8 cellular contexts compared by ENCODE assay signal in genomic region chr16:66578596-66579531, GRCh38. TPM values are rescaled to one million over a fixed set of nuclear protein-coding genes. Genes with fewer than 3 reads are reported as not detected.
A peak's percentile ranks its signal among the peaks of the same experiment; 100 is the strongest.
DNase-seq lines count a peak whose midpoint lies in the region; ATAC-seq and TF ChIP-seq lines count a peak whose summit lies in the region.

A gene with protein sequence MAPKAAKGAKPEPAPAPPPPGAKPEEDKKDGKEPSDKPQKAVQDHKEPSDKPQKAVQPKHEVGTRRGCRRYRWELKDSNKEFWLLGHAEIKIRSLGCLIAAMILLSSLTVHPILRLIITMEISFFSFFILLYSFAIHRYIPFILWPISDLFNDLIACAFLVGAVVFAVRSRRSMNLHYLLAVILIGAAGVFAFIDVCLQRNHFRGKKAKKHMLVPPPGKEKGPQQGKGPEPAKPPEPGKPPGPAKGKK (plus strand): TSS chr16:66579463. CDS start chr16:66579608, 145 bp downstream.

- POLR2A ChIA-PET in CD8-positive, alpha-beta memory T cell (lab: Charles Lee) = interaction anchor here (0.6 to 1.0 kb wide), 2 partner anchors 9 to 25 kb away, joined by 3 read pairs; partner anchors contain the start of gene CMTM3

- peak within 1 kb of the TSS; percentile 65 to 89 (median 75) for H3K4me3 Mint-ChIP-seq in CD8-positive, alpha-beta memory T cell
- H3K4me3 Mint-ChIP-seq in HFFc6 = no peak within 1 kb of the TSS; the same call in 1 of the 2 replicates

- peak in 2 of 5 donors; percentile 11 to 21 for DNase-seq in CD8-positive, alpha-beta memory T cell
- DNase-seq in RWPE2 (ENCODE audit: low spot score) (peak; percentile 62), esophagus squamous epithelium (lab: John Stamatoyannopoulos, UW) (no peak), psoas muscle (peak in 1 of 2 donors; percentile 62), NCI-H2171 (lab: John Stamatoyannopoulos, UW) (no peak), RKO (ENCODE audit: low spot score) (no peak), HFFc6 (no peak), COLO668 (lab: John Stamatoyannopoulos, UW; ENCODE audit: unreplicated experiment) (no peak)

- peak within 1 kb of the TSS; percentile 44 for H3K4me3 ChIP-seq in CD8-positive, alpha-beta memory T cell (ENCODE audit: low read length)
- no peak within 1 kb of the TSS for H3K4me3 ChIP-seq in RWPE2 (ENCODE audit: severe bottlenecking)
- H3K4me3 ChIP-seq in esophagus squamous epithelium = peak within 1 kb of the TSS in 3 of 4 donors; percentile 21 to 58 (median 38)
- peak within 1 kb of the TSS; percentile 51 for H3K4me3 ChIP-seq in psoas muscle

- no peaks in the 10 kb centered on the region for H3K36me3 ChIP-seq in CD8-positive, alpha-beta memory T cell (ENCODE audit: insufficient read depth, low read length)
- H3K36me3 ChIP-seq in RWPE2 (ENCODE audit: low read depth) = no peaks in the 10 kb centered on the region
- no peaks in the 10 kb centered on the region for H3K36me3 ChIP-seq in esophagus squamous epithelium
- no peaks in the 10 kb centered on the region for H3K36me3 ChIP-seq in psoas muscle (ENCODE audit: insufficient read depth in 1 of 2, low read depth in 1 of 2)

- H3K9me3 ChIP-seq in CD8-positive, alpha-beta memory T cell (ENCODE audit: low read length) = no peaks in the 10 kb centered on the region
- H3K9me3 ChIP-seq in RWPE2 (ENCODE audit: severe bottlenecking) (no peaks in the 10 kb centered on the region), esophagus squamous epithelium (no peaks in the 10 kb centered on the region), psoas muscle (no peaks in the 10 kb centered on the region)

- H3K4me1 ChIP-seq in CD8-positive, alpha-beta memory T cell (ENCODE audit: insufficient read depth, low read length) = no peaks in the 10 kb centered on the region
- H3K4me1 ChIP-seq in RWPE2 (ENCODE audit: insufficient read depth, poor library complexity, severe bottlenecking) = peaks cover 17% of the 10 kb centered on the region
- peaks cover 7 to 32% (median 14%) of the 10 kb centered on the region in 3 donors for H3K4me1 ChIP-seq in esophagus squamous epithelium
- peaks cover 32% of the 10 kb centered on the region for H3K4me1 ChIP-seq in psoas muscle

- no peak for TF ChIP-seq CTCF in RWPE2 (IDR thresholded peaks at IDR 0.05; ENCODE audit: poor library complexity, severe bottlenecking)
- TF ChIP-seq CTCF in esophagus squamous epithelium (IDR thresholded peaks at IDR 0.05) = no peak
- no peak for TF ChIP-seq CTCF in psoas muscle (IDR thresholded peaks at IDR 0.05)
- no peak for TF ChIP-seq CTCF in HFFc6 (IDR thresholded peaks at IDR 0.05)

- H3K4me1 Mint-ChIP-seq in CD8-positive, alpha-beta memory T cell = peaks cover 14 to 38% (median 15%) of the 10 kb centered on the region in 3 donors
- H3K4me1 Mint-ChIP-seq in HFFc6 (ENCODE audit: low read depth) = peaks cover 20% of the 10 kb centered on the region

- H3K9me3 Mint-ChIP-seq in CD8-positive, alpha-beta memory T cell = no peaks in the 10 kb centered on the region
- H3K9me3 Mint-ChIP-seq in HFFc6 = no peaks in the 10 kb centered on the region

- no peak within 1 kb of the TSS for H3K27ac ChIP-seq in CD8-positive, alpha-beta memory T cell (ENCODE audit: low read depth, low read length)
- peak within 1 kb of the TSS; percentile 13 for H3K27ac ChIP-seq in RWPE2 (ENCODE audit: poor library complexity, severe bottlenecking)
- no peak within 1 kb of the TSS for H3K27ac ChIP-seq in esophagus squamous epithelium
- H3K27ac ChIP-seq in psoas muscle = no peak within 1 kb of the TSS

- no peaks in the 10 kb centered on the region for H3K27me3 ChIP-seq in CD8-positive, alpha-beta memory T cell (ENCODE audit: insufficient read depth, low read length, poor library complexity, severe bottlenecking)
- H3K27me3 ChIP-seq in RWPE2 (ENCODE audit: insufficient read depth, poor library complexity, severe bottlenecking) = no peaks in the 10 kb centered on the region
- peaks cover 0 to 37% (median 0%) of the 10 kb centered on the region in 4 donors for H3K27me3 ChIP-seq in esophagus squamous epithelium
- H3K27me3 ChIP-seq in psoas muscle (ENCODE audit: insufficient read depth in 3 of 3, low read length in 2 of 3) = peaks cover 1 to 44% (median 3%) of the 10 kb centered on the region in 3 donors

- H3K27ac Mint-ChIP-seq in CD8-positive, alpha-beta memory T cell = peak within 1 kb of the TSS in 3 of 8 donors; percentile 14 to 82 (median 58)
- H3K27ac Mint-ChIP-seq in HFFc6 = no peak within 1 kb of the TSS

- peaks cover 4 to 13% of the 10 kb centered on the region in 2 donors for H3K27me3 Mint-ChIP-seq in CD8-positive, alpha-beta memory T cell
- H3K27me3 Mint-ChIP-seq in HFFc6 (ENCODE audit: insufficient read depth) = peaks cover 8% of the 10 kb centered on the region

- no peaks in the 10 kb centered on the region for H3K36me3 Mint-ChIP-seq in CD8-positive, alpha-beta memory T cell
- H3K36me3 Mint-ChIP-seq in HFFc6 (ENCODE audit: low read depth) = no peaks in the 10 kb centered on the region

- no peak for ATAC-seq in RWPE2 (ENCODE audit: low read depth)
- peak in 3 of 4 donors; percentile 18 to 20 (median 19) for ATAC-seq in psoas muscle

- CTCF ChIA-PET in CD8-positive, alpha-beta memory T cell (lab: Charles Lee) = interaction anchor here (0.6 to 3.5 kb wide), 10 partner anchors 9 to 172 kb away, joined by 3 to 15 read pairs (median 4); no protein-coding TSS in a partner anchor

- 14 to 59% methylated on average over 12 to 33 of the region's 78 CpGs for WGBS in esophagus squamous epithelium, 2 donors
- WGBS in psoas muscle, 3 donors = 8 to 14% (median 14%) methylated on average over 61 to 78 of the region's 78 CpGs

- no peak for TF ChIP-seq POLR2A in esophagus squamous epithelium (IDR thresholded peaks at IDR 0.05)

- intact Hi-C loops in esophagus squamous epithelium (cut with DNase I) (no loop called here), psoas muscle (cut with DNase I) (no loop called here)

RNA-seq across cellular contexts. Expression of the gene that starts here (rescaled TPM):
- under 1 TPM; 0.22 to 0.24 TPM for total RNA-seq in CD8-positive, alpha-beta memory T cell
- polyA plus RNA-seq in CD8-positive, alpha-beta memory T cell = not detected
- total RNA-seq in esophagus squamous epithelium (not detected), psoas muscle (not detected)
- under 1 TPM in 1 of 3 donors, not detected in 2; 0.17 TPM for polyA plus RNA-seq in psoas muscle
- total RNA-seq in HFFc6 (2021; fragmentation: NEBNext Ultra II Directional; extraction: Animal tissue kit (Norgen Biotek cat#: 25700)) = not detected

Comparison
In these comparisons a context has a peak if more than half of its experiments do, and no peak if none do; other contexts are left out.
1. Peak in ATAC-seq and H3K4me3 ChIP-seq in psoas muscle; RNA of the gene not detected or under 1 TPM.